In the genomic region with DNA sequence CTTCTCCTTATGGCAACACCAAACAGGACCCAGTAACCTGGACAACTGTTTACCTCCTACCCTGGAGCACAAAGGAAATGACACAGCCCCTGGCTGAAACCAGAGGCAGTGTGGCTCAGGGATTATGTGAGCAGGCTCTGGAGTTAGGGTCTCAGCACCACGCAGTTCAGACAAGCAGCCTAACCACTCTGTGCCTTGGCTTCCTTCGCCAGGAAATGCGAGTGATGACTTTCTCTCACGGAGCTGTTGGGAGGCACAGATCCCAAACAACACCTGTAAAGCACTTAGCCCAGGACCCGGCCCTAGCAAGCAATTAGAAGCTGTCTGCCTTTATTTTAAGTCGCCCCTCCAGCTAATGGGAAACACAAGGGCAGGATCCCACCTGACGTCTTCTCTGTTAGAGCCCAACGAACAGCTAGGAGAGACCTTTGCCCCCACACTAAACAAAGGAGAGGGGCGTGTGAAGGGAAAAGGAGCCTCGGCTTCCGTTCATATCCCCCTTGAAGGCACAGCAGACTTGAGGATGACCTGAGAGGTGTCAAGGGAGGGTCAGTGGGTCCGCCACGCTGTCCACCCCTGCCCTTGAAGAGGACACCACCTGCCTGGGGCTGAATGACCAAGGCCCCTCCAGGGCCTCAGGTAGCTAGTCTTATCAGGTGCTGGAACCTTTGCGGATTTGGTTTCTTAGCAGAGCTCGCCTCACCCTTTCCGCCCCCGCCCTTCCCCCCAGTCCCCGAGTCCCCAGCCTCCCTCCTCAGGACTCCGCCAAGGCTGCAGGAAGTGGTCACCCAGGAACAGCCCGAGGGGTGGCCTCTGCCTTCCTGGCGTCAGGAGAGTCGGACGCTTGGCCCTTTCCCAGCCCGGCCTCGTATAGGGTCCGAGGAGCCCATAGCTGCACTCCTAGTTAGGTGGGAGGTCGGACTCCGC, we compare ENCODE assay signal across 1 cellular context.
TF ChIP-seq lines count a peak whose summit lies in the region.

No MANE protein-coding gene starts in this region.

TF ChIP-seq in HepG2, 621 proteins besides CTCF, POLR2A, EP300 and RAD21 (continues in another document):
- no peak for TF ChIP-seq POLR2AphosphoS5 (IDR thresholded peaks at IDR 0.05; ENCODE audit: low read depth, low read length)
- 0 out of 2 replicates have a peak, but pooled peaks have one; percentile 14 for TF ChIP-seq ERF (CRISPR knock-in tag; IDR thresholded peaks at IDR 0.05)
- TF ChIP-seq ZBTB20 (CRISPR knock-in tag; IDR thresholded peaks at IDR 0.05; ENCODE audit: borderline replicate concordance, low read depth), result 0 out of 2 replicates have a peak, but pooled peaks have one; percentile 6
- 0 out of 2 replicates have a peak, but pooled peaks have one; percentile 9 for TF ChIP-seq PAWR (CRISPR knock-in tag; IDR thresholded peaks at IDR 0.05; ENCODE audit: borderline replicate concordance)
- TF ChIP-seq, protein P1, sequence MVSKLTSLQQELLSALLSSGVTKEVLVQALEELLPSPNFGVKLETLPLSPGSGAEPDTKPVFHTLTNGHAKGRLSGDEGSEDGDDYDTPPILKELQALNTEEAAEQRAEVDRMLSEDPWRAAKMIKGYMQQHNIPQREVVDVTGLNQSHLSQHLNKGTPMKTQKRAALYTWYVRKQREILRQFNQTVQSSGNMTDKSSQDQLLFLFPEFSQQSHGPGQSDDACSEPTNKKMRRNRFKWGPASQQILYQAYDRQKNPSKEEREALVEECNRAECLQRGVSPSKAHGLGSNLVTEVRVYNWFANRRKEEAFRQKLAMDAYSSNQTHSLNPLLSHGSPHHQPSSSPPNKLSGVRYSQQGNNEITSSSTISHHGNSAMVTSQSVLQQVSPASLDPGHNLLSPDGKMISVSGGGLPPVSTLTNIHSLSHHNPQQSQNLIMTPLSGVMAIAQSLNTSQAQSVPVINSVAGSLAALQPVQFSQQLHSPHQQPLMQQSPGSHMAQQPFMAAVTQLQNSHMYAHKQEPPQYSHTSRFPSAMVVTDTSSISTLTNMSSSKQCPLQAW (CRISPR knock-in tag; IDR thresholded peaks at IDR 0.05), result peak; percentile 53; the same call in 1 of the 2 replicates
- TF ChIP-seq, protein P2, sequence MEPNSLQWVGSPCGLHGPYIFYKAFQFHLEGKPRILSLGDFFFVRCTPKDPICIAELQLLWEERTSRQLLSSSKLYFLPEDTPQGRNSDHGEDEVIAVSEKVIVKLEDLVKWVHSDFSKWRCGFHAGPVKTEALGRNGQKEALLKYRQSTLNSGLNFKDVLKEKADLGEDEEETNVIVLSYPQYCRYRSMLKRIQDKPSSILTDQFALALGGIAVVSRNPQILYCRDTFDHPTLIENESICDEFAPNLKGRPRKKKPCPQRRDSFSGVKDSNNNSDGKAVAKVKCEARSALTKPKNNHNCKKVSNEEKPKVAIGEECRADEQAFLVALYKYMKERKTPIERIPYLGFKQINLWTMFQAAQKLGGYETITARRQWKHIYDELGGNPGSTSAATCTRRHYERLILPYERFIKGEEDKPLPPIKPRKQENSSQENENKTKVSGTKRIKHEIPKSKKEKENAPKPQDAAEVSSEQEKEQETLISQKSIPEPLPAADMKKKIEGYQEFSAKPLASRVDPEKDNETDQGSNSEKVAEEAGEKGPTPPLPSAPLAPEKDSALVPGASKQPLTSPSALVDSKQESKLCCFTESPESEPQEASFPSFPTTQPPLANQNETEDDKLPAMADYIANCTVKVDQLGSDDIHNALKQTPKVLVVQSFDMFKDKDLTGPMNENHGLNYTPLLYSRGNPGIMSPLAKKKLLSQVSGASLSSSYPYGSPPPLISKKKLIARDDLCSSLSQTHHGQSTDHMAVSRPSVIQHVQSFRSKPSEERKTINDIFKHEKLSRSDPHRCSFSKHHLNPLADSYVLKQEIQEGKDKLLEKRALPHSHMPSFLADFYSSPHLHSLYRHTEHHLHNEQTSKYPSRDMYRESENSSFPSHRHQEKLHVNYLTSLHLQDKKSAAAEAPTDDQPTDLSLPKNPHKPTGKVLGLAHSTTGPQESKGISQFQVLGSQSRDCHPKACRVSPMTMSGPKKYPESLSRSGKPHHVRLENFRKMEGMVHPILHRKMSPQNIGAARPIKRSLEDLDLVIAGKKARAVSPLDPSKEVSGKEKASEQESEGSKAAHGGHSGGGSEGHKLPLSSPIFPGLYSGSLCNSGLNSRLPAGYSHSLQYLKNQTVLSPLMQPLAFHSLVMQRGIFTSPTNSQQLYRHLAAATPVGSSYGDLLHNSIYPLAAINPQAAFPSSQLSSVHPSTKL (CRISPR knock-in tag; IDR thresholded peaks at IDR 0.05), result 0 out of 2 replicates have a peak, but pooled peaks have one; percentile 8
- TF ChIP-seq, protein P3, sequence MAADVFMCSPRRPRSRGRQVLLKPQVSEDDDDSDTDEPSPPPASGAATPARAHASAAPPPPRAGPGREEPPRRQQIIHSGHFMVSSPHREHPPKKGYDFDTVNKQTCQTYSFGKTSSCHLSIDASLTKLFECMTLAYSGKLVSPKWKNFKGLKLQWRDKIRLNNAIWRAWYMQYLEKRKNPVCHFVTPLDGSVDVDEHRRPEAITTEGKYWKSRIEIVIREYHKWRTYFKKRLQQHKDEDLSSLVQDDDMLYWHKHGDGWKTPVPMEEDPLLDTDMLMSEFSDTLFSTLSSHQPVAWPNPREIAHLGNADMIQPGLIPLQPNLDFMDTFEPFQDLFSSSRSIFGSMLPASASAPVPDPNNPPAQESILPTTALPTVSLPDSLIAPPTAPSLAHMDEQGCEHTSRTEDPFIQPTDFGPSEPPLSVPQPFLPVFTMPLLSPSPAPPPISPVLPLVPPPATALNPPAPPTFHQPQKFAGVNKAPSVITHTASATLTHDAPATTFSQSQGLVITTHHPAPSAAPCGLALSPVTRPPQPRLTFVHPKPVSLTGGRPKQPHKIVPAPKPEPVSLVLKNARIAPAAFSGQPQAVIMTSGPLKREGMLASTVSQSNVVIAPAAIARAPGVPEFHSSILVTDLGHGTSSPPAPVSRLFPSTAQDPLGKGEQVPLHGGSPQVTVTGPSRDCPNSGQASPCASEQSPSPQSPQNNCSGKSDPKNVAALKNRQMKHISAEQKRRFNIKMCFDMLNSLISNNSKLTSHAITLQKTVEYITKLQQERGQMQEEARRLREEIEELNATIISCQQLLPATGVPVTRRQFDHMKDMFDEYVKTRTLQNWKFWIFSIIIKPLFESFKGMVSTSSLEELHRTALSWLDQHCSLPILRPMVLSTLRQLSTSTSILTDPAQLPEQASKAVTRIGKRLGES (CRISPR knock-in tag; IDR thresholded peaks at IDR 0.05; ENCODE audit: borderline replicate concordance), result no peak
- no peak for TF ChIP-seq ZNF720 (CRISPR knock-in tag; IDR thresholded peaks at IDR 0.05)
- TF ChIP-seq, protein P4, sequence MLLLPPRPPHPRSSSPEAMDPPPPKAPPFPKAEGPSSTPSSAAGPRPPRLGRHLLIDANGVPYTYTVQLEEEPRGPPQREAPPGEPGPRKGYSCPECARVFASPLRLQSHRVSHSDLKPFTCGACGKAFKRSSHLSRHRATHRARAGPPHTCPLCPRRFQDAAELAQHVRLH (CRISPR knock-in tag; IDR thresholded peaks at IDR 0.05; ENCODE audit: borderline replicate concordance, low read depth), result 0 out of 2 replicates have a peak, but pooled peaks have one; percentile 48
- no peak for TF ChIP-seq NR2F6 (IDR thresholded peaks at IDR 0.05)
- TF ChIP-seq NR2F6 (CRISPR knock-in tag; IDR thresholded peaks at IDR 0.05), result 0 out of 2 replicates have a peak, but pooled peaks have one; percentile 6
- TF ChIP-seq, protein P5, sequence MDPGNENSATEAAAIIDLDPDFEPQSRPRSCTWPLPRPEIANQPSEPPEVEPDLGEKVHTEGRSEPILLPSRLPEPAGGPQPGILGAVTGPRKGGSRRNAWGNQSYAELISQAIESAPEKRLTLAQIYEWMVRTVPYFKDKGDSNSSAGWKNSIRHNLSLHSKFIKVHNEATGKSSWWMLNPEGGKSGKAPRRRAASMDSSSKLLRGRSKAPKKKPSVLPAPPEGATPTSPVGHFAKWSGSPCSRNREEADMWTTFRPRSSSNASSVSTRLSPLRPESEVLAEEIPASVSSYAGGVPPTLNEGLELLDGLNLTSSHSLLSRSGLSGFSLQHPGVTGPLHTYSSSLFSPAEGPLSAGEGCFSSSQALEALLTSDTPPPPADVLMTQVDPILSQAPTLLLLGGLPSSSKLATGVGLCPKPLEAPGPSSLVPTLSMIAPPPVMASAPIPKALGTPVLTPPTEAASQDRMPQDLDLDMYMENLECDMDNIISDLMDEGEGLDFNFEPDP (CRISPR knock-in tag; conservative IDR thresholded peaks at IDR 0.05), result 0 out of 2 replicates have a peak, but pooled peaks have one; percentile 50
- TF ChIP-seq, protein P6, sequence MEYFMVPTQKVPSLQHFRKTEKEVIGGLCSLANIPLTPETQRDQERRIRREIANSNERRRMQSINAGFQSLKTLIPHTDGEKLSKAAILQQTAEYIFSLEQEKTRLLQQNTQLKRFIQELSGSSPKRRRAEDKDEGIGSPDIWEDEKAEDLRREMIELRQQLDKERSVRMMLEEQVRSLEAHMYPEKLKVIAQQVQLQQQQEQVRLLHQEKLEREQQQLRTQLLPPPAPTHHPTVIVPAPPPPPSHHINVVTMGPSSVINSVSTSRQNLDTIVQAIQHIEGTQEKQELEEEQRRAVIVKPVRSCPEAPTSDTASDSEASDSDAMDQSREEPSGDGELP (IDR thresholded peaks at IDR 0.05; ENCODE audit: borderline replicate concordance, low read depth), result no peak
- TF ChIP-seq, protein P7, sequence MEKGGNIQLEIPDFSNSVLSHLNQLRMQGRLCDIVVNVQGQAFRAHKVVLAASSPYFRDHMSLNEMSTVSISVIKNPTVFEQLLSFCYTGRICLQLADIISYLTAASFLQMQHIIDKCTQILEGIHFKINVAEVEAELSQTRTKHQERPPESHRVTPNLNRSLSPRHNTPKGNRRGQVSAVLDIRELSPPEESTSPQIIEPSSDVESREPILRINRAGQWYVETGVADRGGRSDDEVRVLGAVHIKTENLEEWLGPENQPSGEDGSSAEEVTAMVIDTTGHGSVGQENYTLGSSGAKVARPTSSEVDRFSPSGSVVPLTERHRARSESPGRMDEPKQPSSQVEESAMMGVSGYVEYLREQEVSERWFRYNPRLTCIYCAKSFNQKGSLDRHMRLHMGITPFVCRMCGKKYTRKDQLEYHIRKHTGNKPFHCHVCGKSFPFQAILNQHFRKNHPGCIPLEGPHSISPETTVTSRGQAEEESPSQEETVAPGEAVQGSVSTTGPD (CRISPR knock-in tag; IDR thresholded peaks at IDR 0.05), result no peak
- 0 out of 2 replicates have a peak, but pooled peaks have one; percentile 44 for TF ChIP-seq ZNF572 (CRISPR knock-in tag; IDR thresholded peaks at IDR 0.05)
- no peak for TF ChIP-seq ZNF615 (CRISPR knock-in tag; IDR thresholded peaks at IDR 0.05; ENCODE audit: borderline replicate concordance)
- TF ChIP-seq GZF1 (CRISPR knock-in tag; IDR thresholded peaks at IDR 0.05), result no peak
- TF ChIP-seq, protein P8, sequence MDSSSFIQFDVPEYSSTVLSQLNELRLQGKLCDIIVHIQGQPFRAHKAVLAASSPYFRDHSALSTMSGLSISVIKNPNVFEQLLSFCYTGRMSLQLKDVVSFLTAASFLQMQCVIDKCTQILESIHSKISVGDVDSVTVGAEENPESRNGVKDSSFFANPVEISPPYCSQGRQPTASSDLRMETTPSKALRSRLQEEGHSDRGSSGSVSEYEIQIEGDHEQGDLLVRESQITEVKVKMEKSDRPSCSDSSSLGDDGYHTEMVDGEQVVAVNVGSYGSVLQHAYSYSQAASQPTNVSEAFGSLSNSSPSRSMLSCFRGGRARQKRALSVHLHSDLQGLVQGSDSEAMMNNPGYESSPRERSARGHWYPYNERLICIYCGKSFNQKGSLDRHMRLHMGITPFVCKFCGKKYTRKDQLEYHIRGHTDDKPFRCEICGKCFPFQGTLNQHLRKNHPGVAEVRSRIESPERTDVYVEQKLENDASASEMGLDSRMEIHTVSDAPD (CRISPR knock-in tag; IDR thresholded peaks at IDR 0.05), result 0 out of 2 replicates have a peak, but pooled peaks have one; percentile 23
- 0 out of 2 replicates have a peak, but pooled peaks have one; percentile 6 for TF ChIP-seq PHF21A (CRISPR knock-in tag; IDR thresholded peaks at IDR 0.05)
- TF ChIP-seq ARNTL (CRISPR knock-in tag; IDR thresholded peaks at IDR 0.05), result 0 out of 2 replicates have a peak, but pooled peaks have one; percentile 5
- TF ChIP-seq ZNF564 (CRISPR knock-in tag; IDR thresholded peaks at IDR 0.05), result no peak
- TF ChIP-seq ATAD3A (CRISPR knock-in tag; IDR thresholded peaks at IDR 0.05), result 0 out of 2 replicates have a peak, but pooled peaks have one; percentile 40
- TF ChIP-seq, protein P9, sequence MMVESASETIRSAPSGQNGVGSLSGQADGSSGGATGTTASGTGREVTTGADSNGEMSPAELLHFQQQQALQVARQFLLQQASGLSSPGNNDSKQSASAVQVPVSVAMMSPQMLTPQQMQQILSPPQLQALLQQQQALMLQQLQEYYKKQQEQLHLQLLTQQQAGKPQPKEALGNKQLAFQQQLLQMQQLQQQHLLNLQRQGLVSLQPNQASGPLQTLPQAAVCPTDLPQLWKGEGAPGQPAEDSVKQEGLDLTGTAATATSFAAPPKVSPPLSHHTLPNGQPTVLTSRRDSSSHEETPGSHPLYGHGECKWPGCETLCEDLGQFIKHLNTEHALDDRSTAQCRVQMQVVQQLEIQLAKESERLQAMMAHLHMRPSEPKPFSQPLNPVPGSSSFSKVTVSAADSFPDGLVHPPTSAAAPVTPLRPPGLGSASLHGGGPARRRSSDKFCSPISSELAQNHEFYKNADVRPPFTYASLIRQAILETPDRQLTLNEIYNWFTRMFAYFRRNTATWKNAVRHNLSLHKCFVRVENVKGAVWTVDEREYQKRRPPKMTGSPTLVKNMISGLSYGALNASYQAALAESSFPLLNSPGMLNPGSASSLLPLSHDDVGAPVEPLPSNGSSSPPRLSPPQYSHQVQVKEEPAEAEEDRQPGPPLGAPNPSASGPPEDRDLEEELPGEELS (CRISPR knock-in tag; IDR thresholded peaks at IDR 0.05), result 0 out of 2 replicates have a peak, but pooled peaks have one; percentile 19
